ENCODE assay signal across 31 cellular contexts in the genomic region with DNA sequence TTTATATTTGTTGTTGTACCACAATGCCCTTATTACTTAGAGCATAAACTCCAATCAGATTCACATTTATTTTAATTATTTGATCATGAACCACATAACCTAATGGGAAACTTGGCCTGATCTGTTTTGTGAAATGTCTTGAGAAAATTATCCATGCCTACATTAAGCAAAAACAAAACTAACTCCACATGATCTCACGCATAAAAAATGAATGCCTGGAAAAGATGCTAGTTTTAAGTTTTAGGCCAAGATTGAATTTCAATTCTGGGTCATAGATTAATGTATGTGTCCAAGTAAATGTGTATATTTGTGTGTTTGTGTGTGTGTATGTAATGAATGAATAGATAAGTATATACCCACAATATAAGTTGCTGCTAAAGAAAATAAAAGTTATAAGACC.
"Had no signal": no experiment of that assay in that cellular context is flagged by ENCODE, and none has a peak within 500 bp of the region (broad histone marks: within the 10 kb centered on the region; RNA-seq: fewer than 3 reads in every experiment).

No MANE protein-coding gene starts in this region.

- H3K9me3 Mint-ChIP-seq: activated B cell treated with CpG ODN at 0.5 μM for 24 hours; activated T-cell treated with anti-CD3 and anti-CD28 coated beads, Interleukin-2, amount 50 U/mL, for 24 hours; activated T-helper 17 cell treated with anti-CD3 and anti-CD28 coated beads, Interleukin-2, amount 50 U/mL, for 72 hours; dendritic cell treated with granulocyte-macrophage colony-stimulating factor and Interleukin-4, amounts not matched to agents 40 ng/mL and 50 ng/mL, for 4 days; immature natural killer cell; naive thymus-derived CD4-positive, alpha-beta T cell; neural progenitor cell; stimulated activated naive CD8-positive, alpha-beta T cell treated with anti-CD3 and anti-CD28 coated beads, Interleukin-15, amount 100 ng/mL, for 72 hours had no signal

- H3K4me3 Mint-ChIP-seq: activated B cell treated with CpG ODN at 0.5 μM for 24 hours; activated CD4-positive, alpha-beta T cell treated with anti-CD3 and anti-CD28 coated beads for 36 hours; activated naive CD8-positive, alpha-beta T cell; activated T-cell treated with anti-CD3 and anti-CD28 coated beads, Interleukin-2, amount 50 U/mL, for 24 hours; activated T-helper 17 cell treated with anti-CD3 and anti-CD28 coated beads, Interleukin-2, amount 50 U/mL, for 72 hours; dendritic cell treated with granulocyte-macrophage colony-stimulating factor and Interleukin-4, amounts not matched to agents 40 ng/mL and 50 ng/mL, for 4 days; immature natural killer cell; naive thymus-derived CD4-positive, alpha-beta T cell; neural progenitor cell; stimulated activated naive CD8-positive, alpha-beta T cell treated with anti-CD3 and anti-CD28 coated beads, Interleukin-15, amount 100 ng/mL, for 72 hours; T-helper 17 cell had no signal

- H3K27me3 ChIP-seq: cardiac muscle cell, esophagus muscularis mucosa, hepatocyte, left lung, neural progenitor cell, spleen, transverse colon, uterus had no signal

- H3K9ac ChIP-seq: neural progenitor cell had no signal

- H3K27me3 Mint-ChIP-seq: activated B cell treated with CpG ODN at 0.5 μM for 24 hours; activated CD4-positive, alpha-beta T cell treated with anti-CD3 and anti-CD28 coated beads for 36 hours; activated naive CD8-positive, alpha-beta T cell; activated T-cell treated with anti-CD3 and anti-CD28 coated beads, Interleukin-2, amount 50 U/mL, for 24 hours; activated T-helper 17 cell treated with anti-CD3 and anti-CD28 coated beads, Interleukin-2, amount 50 U/mL, for 72 hours; dendritic cell treated with granulocyte-macrophage colony-stimulating factor and Interleukin-4, amounts not matched to agents 40 ng/mL and 50 ng/mL, for 4 days; naive thymus-derived CD4-positive, alpha-beta T cell; progenitor cell of endocrine pancreas; stimulated activated naive CD8-positive, alpha-beta T cell treated with anti-CD3 and anti-CD28 coated beads, Interleukin-15, amount 100 ng/mL, for 72 hours; T-helper 17 cell had no signal

- H3K4me3 ChIP-seq: cardiac muscle cell, esophagus muscularis mucosa, hepatocyte, left lung, lung, neural progenitor cell, spleen, transverse colon, uterus had no signal

- H3K4me2 ChIP-seq: hepatocyte, neural progenitor cell had no signal

- H3K4me1 Mint-ChIP-seq: activated B cell treated with CpG ODN at 0.5 μM for 24 hours had no signal

- H2AFZ ChIP-seq: hepatocyte, neural progenitor cell had no signal

- H3K79me2 ChIP-seq: hepatocyte had no signal

- DNase-seq: activated B cell treated with CpG ODN at 0.5 μM for 24 hours; activated CD4-positive, alpha-beta T cell treated with anti-CD3 and anti-CD28 coated beads for 36 hours; activated CD4-positive, alpha-beta T cell treated with anti-CD3 and anti-CD28 coated beads, Interleukin-2, amount 50 U/mL, for 4 hours; activated CD8-positive, alpha-beta memory T cell treated with anti-CD3 and anti-CD28 coated beads for 24 hours; activated CD8-positive, alpha-beta memory T cell treated with anti-CD3 and anti-CD28 coated beads, Interleukin-2, amount 50 U/mL, for 4 hours; activated naive CD4-positive, alpha-beta T cell; activated T-cell treated with anti-CD3 and anti-CD28 coated beads, Interleukin-2, amount 50 U/mL, for 24 hours; amygdala; effector CD8-positive, alpha-beta T cell; foreskin melanocyte; immature natural killer cell; kidney glomerular epithelial cell; left lung; naive thymus-derived CD4-positive, alpha-beta T cell; retina; spleen; stimulated activated CD4-positive, alpha-beta T cell treated with anti-CD3 and anti-CD28 coated beads, Interleukin-4, amount 100 ng/mL, for 24 hours; stimulated activated naive CD8-positive, alpha-beta T cell treated with anti-CD3 and anti-CD28 coated beads, Interleukin-15, amount 100 ng/mL, for 72 hours; SW 1271; T-helper 17 cell; transverse colon; uterus had no signal

- H3K27ac ChIP-seq: cardiac muscle cell, esophagus muscularis mucosa, hepatocyte, left lung, neural progenitor cell, spleen, transverse colon had no signal

- H3K27ac Mint-ChIP-seq: activated B cell treated with CpG ODN at 0.5 μM for 24 hours; activated CD4-positive, alpha-beta T cell treated with anti-CD3 and anti-CD28 coated beads for 36 hours; activated naive CD8-positive, alpha-beta T cell; activated T-cell treated with anti-CD3 and anti-CD28 coated beads, Interleukin-2, amount 50 U/mL, for 24 hours; activated T-helper 17 cell treated with anti-CD3 and anti-CD28 coated beads, Interleukin-2, amount 50 U/mL, for 72 hours; dendritic cell treated with granulocyte-macrophage colony-stimulating factor and Interleukin-4, amounts not matched to agents 40 ng/mL and 50 ng/mL, for 4 days; immature natural killer cell; naive thymus-derived CD4-positive, alpha-beta T cell; neural progenitor cell; progenitor cell of endocrine pancreas; stimulated activated naive CD8-positive, alpha-beta T cell treated with anti-CD3 and anti-CD28 coated beads, Interleukin-15, amount 100 ng/mL, for 72 hours; T-helper 17 cell had no signal

- H3K4me1 ChIP-seq: esophagus muscularis mucosa, neural progenitor cell, spleen, transverse colon, uterus had no signal

- H3K9me3 ChIP-seq: esophagus muscularis mucosa, left lung, spleen, transverse colon, uterus had no signal

- H3K36me3 ChIP-seq: cardiac muscle cell, esophagus muscularis mucosa, left lung, neural progenitor cell, transverse colon, uterus had no signal
